Comparison of ENCODE assay signal across 1 cellular context in genomic region chr10:30558411-30558810, GRCh38.
TF ChIP-seq lines count a peak whose summit lies in the region.

No MANE protein-coding gene starts in this region.

TF ChIP-seq in GM23338, 12 proteins besides CTCF, POLR2A, EP300 and RAD21 (continued from another document):
- no peak for TF ChIP-seq ZNF114 (CRISPR knock-in tag; IDR thresholded peaks at IDR 0.05)
